1 cellular context compared by ENCODE assay signal in the genomic region with DNA sequence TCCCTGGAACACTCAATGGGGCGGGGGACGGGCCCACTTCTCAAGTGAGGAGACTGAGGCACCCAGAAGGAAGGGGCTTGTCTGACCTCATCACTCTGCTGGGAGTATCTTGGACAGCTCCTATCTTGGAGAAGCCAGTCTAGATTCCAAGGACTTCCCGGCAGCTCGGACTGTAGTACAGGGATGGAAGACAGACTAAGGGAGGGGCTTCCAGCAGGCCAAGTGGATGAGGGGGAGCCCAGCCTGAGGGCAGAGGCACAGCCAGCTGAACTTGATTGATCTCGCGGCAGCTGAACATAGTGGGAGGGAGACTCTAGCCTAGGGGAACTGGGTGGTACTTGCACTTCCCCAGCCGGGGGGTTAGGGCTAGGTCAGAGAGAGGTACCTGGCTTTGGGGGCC.
TF ChIP-seq lines count a peak whose summit lies in the region.

No MANE protein-coding gene starts in this region.

TF ChIP-seq in endothelial cell of umbilical vein, 7 proteins besides CTCF, POLR2A, EP300 and RAD21:
- TF ChIP-seq POLR2AphosphoS5 (IDR thresholded peaks at IDR 0.05; ENCODE audit: insufficient read depth, low read depth, low read length) (no peak), MYC (IDR thresholded peaks at IDR 0.05; ENCODE audit: low read depth, low read length) (no peak), EZH2 (IDR thresholded peaks at IDR 0.05; ENCODE audit: borderline replicate concordance, low read depth, low read length, severe bottlenecking) (peak; percentile 1)
